Comparison of ENCODE assay signal across 26 cellular contexts in genomic region chr7:3430588-3430987, GRCh38.
A peak's percentile ranks its signal among the peaks of the same experiment; 100 is the strongest.
DNase-seq lines count a peak whose midpoint lies in the region; ATAC-seq and TF ChIP-seq lines count a peak whose summit lies in the region.
"Had no signal": no experiment of that assay in that cellular context is flagged by ENCODE, and none has a peak within 500 bp of the region (broad histone marks: within the 10 kb centered on the region; RNA-seq: fewer than 3 reads in every experiment).

No MANE protein-coding gene starts in this region.

- ATAC-seq in GM23338: peak; percentile 98
- ATAC-seq in foreskin keratinocyte: peak; percentile 69
- ATAC-seq: activated CD8-positive, alpha-beta T cell treated with anti-CD3 and anti-CD28 coated beads, Interleukin-2, amount 10 ng/mL, durations not matched to agents 7 days and 5 days; gastroesophageal sphincter; right cardiac atrium had no signal

- no peaks in the 10 kb centered on the region for H3K36me3 ChIP-seq in GM23338 (ENCODE audit: insufficient read depth)
- no peaks in the 10 kb centered on the region for H3K36me3 ChIP-seq in neural progenitor cell
- H3K36me3 ChIP-seq: gastroesophageal sphincter had no signal

- no peaks in the 10 kb centered on the region for H3K9me3 Mint-ChIP-seq in GM23338
- H3K9me3 Mint-ChIP-seq in neural progenitor cell: no peaks in the 10 kb centered on the region
- H3K9me3 Mint-ChIP-seq: activated naive CD4-positive, alpha-beta T cell treated with anti-CD3 and anti-CD28 coated beads, Interleukin-2, amount 50 U/mL, for 72 hours; nephron; T-helper 1 cell treated with Interleukin-12 subunit alpha and Interleukin-12 subunit beta and Interleukin-4 antibody, amounts not matched to agents 30 μg/mL and 1 μg/mL, for 36 hours had no signal

- H3K27ac Mint-ChIP-seq in GM23338 (peak overlapping the region; percentile 57), neural progenitor cell (no peak overlapping the region)
- H3K27ac Mint-ChIP-seq: activated CD8-positive, alpha-beta T cell treated with anti-CD3 and anti-CD28 coated beads, Interleukin-2, amount 10 ng/mL, durations not matched to agents 7 days and 5 days; activated naive CD4-positive, alpha-beta T cell treated with anti-CD3 and anti-CD28 coated beads, Interleukin-2, amount 50 U/mL, for 72 hours; nephron; T-helper 1 cell treated with Interleukin-12 subunit alpha and Interleukin-12 subunit beta and Interleukin-4 antibody, amounts not matched to agents 30 μg/mL and 1 μg/mL, for 36 hours had no signal

- H3K4me2 ChIP-seq in GM23338 (no peak overlapping the region), neural progenitor cell (no peak overlapping the region)

- no peaks in the 10 kb centered on the region for H3K9me3 ChIP-seq in neural progenitor cell (ENCODE audit: low read depth)
- H3K9me3 ChIP-seq: gastroesophageal sphincter had no signal

- H4K20me1 ChIP-seq in GM23338 (replicated peaks; ENCODE audit: insufficient read depth) (no peaks in the 10 kb centered on the region), neural progenitor cell (ENCODE audit: low read depth) (no peaks in the 10 kb centered on the region)

- no peak overlapping the region for H3K9ac ChIP-seq in neural progenitor cell
- H3K9ac ChIP-seq: parathyroid adenoma had no signal

- H3F3A ChIP-seq in GM23338 (replicated peaks; ENCODE audit: low read depth) (no peaks in the 10 kb centered on the region), neural progenitor cell (ENCODE audit: low read depth) (no peaks in the 10 kb centered on the region)

- CTCF ChIA-PET in RWPE1 (lab: Yijun Ruan, JAX): interaction anchor here (0.6 kb wide), 1 partner anchor 351 kb away, joined by 3 read pairs; no protein-coding TSS in a partner anchor

- DNase-seq in GM23338 (ENCODE audit: low spot score) (peak; percentile 84), RWPE1 (ENCODE audit: low spot score) (peak; percentile 48), foreskin keratinocyte (peak; percentile 63 to 83), neural progenitor cell (ENCODE audit: low spot score) (peak; percentile 54), NCI-H2196 (lab: John Stamatoyannopoulos, UW; ENCODE audit: unreplicated experiment) (no peak), KG1 (lab: John Stamatoyannopoulos, UW) (no peak), dermis blood vessel endothelial cell (no peak), RKO (ENCODE audit: low spot score) (no peak)
- DNase-seq: ACHN; activated CD8-positive, alpha-beta T cell treated with anti-CD3 and anti-CD28 coated beads, Interleukin-2, amount 10 ng/mL, durations not matched to agents 7 days and 5 days; activated T-cell treated with anti-CD3 and anti-CD28 coated beads for 4 hours; anterior cingulate cortex; hypothalamus; NCI-H1105; NCI-H1930; NCI-H526 treated with DMSO at 0.1 percent for 48 hours; right cardiac atrium; stimulated activated CD4-positive, alpha-beta T cell treated with anti-CD3 and anti-CD28 coated beads, Interleukin-12 subunit alpha, Interleukin-12 subunit beta, amount 100 ng/mL, for 4 hours; stimulated activated CD4-positive, alpha-beta T cell treated with anti-CD3 and anti-CD28 coated beads, Interleukin-4, amount 100 ng/mL, for 1 hour had no signal

- H3K27me3 Mint-ChIP-seq in GM23338 (ENCODE audit: insufficient read depth, low read depth, poor library complexity) (no peaks in the 10 kb centered on the region), neural progenitor cell (ENCODE audit: insufficient read depth, low read depth) (no peaks in the 10 kb centered on the region)

- H3K36me3 Mint-ChIP-seq in GM23338 (ENCODE audit: low read depth) (no peaks in the 10 kb centered on the region), neural progenitor cell (peaks cover 3% of the 10 kb centered on the region)
- H3K36me3 Mint-ChIP-seq: activated naive CD4-positive, alpha-beta T cell treated with anti-CD3 and anti-CD28 coated beads, Interleukin-2, amount 50 U/mL, for 72 hours had no signal

- H2AFZ ChIP-seq in GM23338 (no peak overlapping the region), neural progenitor cell (replicated peaks) (no peak overlapping the region)
- H2AFZ ChIP-seq: parathyroid adenoma had no signal

- H3K4me3 ChIP-seq in GM23338: no peak overlapping the region
- H3K4me3 ChIP-seq in neural progenitor cell: no peak overlapping the region
- H3K4me3 ChIP-seq: gastroesophageal sphincter, lung had no signal

- H3K27ac ChIP-seq in GM23338 (ENCODE audit: low read depth): no peak overlapping the region
- H3K27ac ChIP-seq in RWPE1: no peak overlapping the region
- no peak overlapping the region for H3K27ac ChIP-seq in foreskin keratinocyte
- no peak overlapping the region for H3K27ac ChIP-seq in neural progenitor cell
- H3K27ac ChIP-seq: gastroesophageal sphincter, HL-60, parathyroid adenoma had no signal

- H3K4me1 ChIP-seq in GM23338 (ENCODE audit: insufficient read depth) (peaks cover 5% of the 10 kb centered on the region; the same call in 1 of the 2 replicates), foreskin keratinocyte (peaks cover 20% of the 10 kb centered on the region), neural progenitor cell (peaks cover 7% of the 10 kb centered on the region)
- H3K4me1 ChIP-seq: gastroesophageal sphincter, parathyroid adenoma had no signal

- peaks cover 17% of the 10 kb centered on the region for H3K4me1 Mint-ChIP-seq in GM23338
- peaks cover 10% of the 10 kb centered on the region for H3K4me1 Mint-ChIP-seq in neural progenitor cell

- POLR2A ChIA-PET in RWPE1 (lab: Yijun Ruan, JAX; ENCODE audit: low non-redundant PET): no interaction called here

- TF ChIP-seq CTCF in GM23338 (conservative IDR thresholded peaks at IDR 0.05; ENCODE audit: low read depth in 2 of 2): peak; percentile 21 to 31; a peak in 3 of 4 replicates
- no peak for TF ChIP-seq CTCF in RWPE1 (conservative IDR thresholded peaks at IDR 0.05; ENCODE audit: low read depth)
- TF ChIP-seq CTCF in foreskin keratinocyte (conservative IDR thresholded peaks at IDR 0.05): peak; percentile 8
- TF ChIP-seq CTCF in neural progenitor cell (IDR thresholded peaks at IDR 0.05): peak; percentile 20

- H3K9me2 ChIP-seq in GM23338 (ENCODE audit: insufficient read depth): no peaks in the 10 kb centered on the region

- H3K4me3 Mint-ChIP-seq in GM23338 (no peak overlapping the region), neural progenitor cell (no peak overlapping the region)
- H3K4me3 Mint-ChIP-seq: activated CD8-positive, alpha-beta T cell treated with anti-CD3 and anti-CD28 coated beads, Interleukin-2, amount 10 ng/mL, durations not matched to agents 7 days and 5 days; nephron; T-helper 1 cell treated with Interleukin-12 subunit alpha and Interleukin-12 subunit beta and Interleukin-4 antibody, amounts not matched to agents 30 μg/mL and 1 μg/mL, for 36 hours had no signal

- H3K79me2 ChIP-seq in GM23338 (replicated peaks; ENCODE audit: insufficient read depth) (no peaks in the 10 kb centered on the region), neural progenitor cell (ENCODE audit: low read depth) (no peaks in the 10 kb centered on the region)
- H3K79me2 ChIP-seq: parathyroid adenoma had no signal

- no peaks in the 10 kb centered on the region for H3K27me3 ChIP-seq in GM23338 (ENCODE audit: insufficient read depth)
- no peaks in the 10 kb centered on the region for H3K27me3 ChIP-seq in foreskin keratinocyte
- H3K27me3 ChIP-seq in neural progenitor cell: no peaks in the 10 kb centered on the region
- H3K27me3 ChIP-seq: gastroesophageal sphincter had no signal

TF ChIP-seq in GM23338, 12 proteins besides CTCF, POLR2A, EP300 and RAD21 (continues in another document):
- no peak for TF ChIP-seq EZH2 (IDR thresholded peaks at IDR 0.05; ENCODE audit: low read depth, unreplicated experiment)
- TF ChIP-seq STAT1 (IDR thresholded peaks at IDR 0.05; ENCODE audit: unreplicated experiment): no peak
- TF ChIP-seq ETS1 (IDR thresholded peaks at IDR 0.05): no peak

Comparison
In these comparisons a context has a peak if more than half of its experiments do, and no peak if none do; other contexts are left out.
1. DNase-seq: peak in GM23338 (single experiment), RWPE1 (single experiment), foreskin keratinocyte (2 of 2) and neural progenitor cell (single experiment); none in NCI-H2196 (single experiment), KG1 (single experiment), dermis blood vessel endothelial cell (single experiment) and RKO (single experiment).